9 cellular contexts compared by ENCODE assay signal in genomic region chr9:98944130-98945074, GRCh38. TPM values are rescaled to one million over a fixed set of nuclear protein-coding genes. Genes with fewer than 3 reads are reported as not detected.
DNase-seq lines count a peak whose midpoint lies in the region; ATAC-seq, FAIRE-seq and TF ChIP-seq lines count a peak whose summit lies in the region.
"Had no signal": no experiment of that assay in that cellular context is flagged by ENCODE, and none has a peak within 500 bp of the region (broad histone marks: within the 10 kb centered on the region; RNA-seq: fewer than 3 reads in every experiment).

No MANE protein-coding gene starts in this region.

- H3K9me3 ChIP-seq in kidney (ENCODE audit: control insufficient read depth in 1 of 2, low read length in 2 of 2): no peaks in the 10 kb centered on the region
- no peaks in the 10 kb centered on the region for H3K9me3 ChIP-seq in suprapubic skin

- H3K9me3 Mint-ChIP-seq in activated CD4-positive, alpha-beta T cell treated with anti-CD3 and anti-CD28 coated beads for 36 hours (ENCODE audit: low read depth): no peaks in the 10 kb centered on the region
- H3K9me3 Mint-ChIP-seq in activated naive CD8-positive, alpha-beta T cell treated with anti-CD3 and anti-CD28 coated beads, Interleukin-2, amount 50 U/mL, for 24 hours: no peaks in the 10 kb centered on the region

- no peak for TF ChIP-seq EP300 in suprapubic skin (IDR thresholded peaks at IDR 0.05)

- 16% methylated on average over 19 of the region's 49 CpGs for WGBS in suprapubic skin

- no peak for FAIRE-seq in kidney (lab: Jason Lieb, UNC)

- H3K4me3 ChIP-seq in kidney (ENCODE audit: low read length in 2 of 2) (peak overlapping the region; percentile 42 to 60), suprapubic skin (peak overlapping the region; percentile 53)

- peaks cover 6% of the 10 kb centered on the region for H3K4me1 Mint-ChIP-seq in activated CD4-positive, alpha-beta T cell treated with anti-CD3 and anti-CD28 coated beads for 36 hours
- peaks cover 8% of the 10 kb centered on the region for H3K4me1 Mint-ChIP-seq in activated naive CD8-positive, alpha-beta T cell treated with anti-CD3 and anti-CD28 coated beads, Interleukin-2, amount 50 U/mL, for 24 hours

- H3K36me3 Mint-ChIP-seq in activated CD4-positive, alpha-beta T cell treated with anti-CD3 and anti-CD28 coated beads for 36 hours (ENCODE audit: low read depth): no peaks in the 10 kb centered on the region
- H3K36me3 Mint-ChIP-seq in activated naive CD8-positive, alpha-beta T cell treated with anti-CD3 and anti-CD28 coated beads, Interleukin-2, amount 50 U/mL, for 24 hours (ENCODE audit: low read depth): no peaks in the 10 kb centered on the region

- no peak for ATAC-seq in activated CD4-positive, alpha-beta T cell treated with anti-CD3 and anti-CD28 coated beads for 36 hours
- ATAC-seq in activated naive CD8-positive, alpha-beta T cell treated with anti-CD3 and anti-CD28 coated beads, Interleukin-2, amount 50 U/mL, for 24 hours: no peak
- ATAC-seq in GM19324 (IDR thresholded peaks at IDR 0.05; ENCODE audit: low FRiP score, unreplicated experiment) (no peak), HG03039 (IDR thresholded peaks at IDR 0.05; ENCODE audit: unreplicated experiment) (no peak), GM19467 (IDR thresholded peaks at IDR 0.05; ENCODE audit: unreplicated experiment) (no peak)

- H3K9ac ChIP-seq in kidney (ENCODE audit: low read length in 2 of 2): no peak overlapping the region

- H3K36me3 ChIP-seq in kidney (ENCODE audit: control insufficient read depth in 1 of 2, insufficient read depth in 2 of 2, low read length in 2 of 2) (no peaks in the 10 kb centered on the region), suprapubic skin (no peaks in the 10 kb centered on the region)

- H3K27me3 ChIP-seq in suprapubic skin: peaks cover 47% of the 10 kb centered on the region

- peak overlapping the region; percentile 46 for H3K4me3 Mint-ChIP-seq in activated CD4-positive, alpha-beta T cell treated with anti-CD3 and anti-CD28 coated beads for 36 hours
- peak overlapping the region; percentile 54 for H3K4me3 Mint-ChIP-seq in activated naive CD8-positive, alpha-beta T cell treated with anti-CD3 and anti-CD28 coated beads, Interleukin-2, amount 50 U/mL, for 24 hours

- H3K27ac ChIP-seq in kidney (ENCODE audit: low read depth in 2 of 2, low read length in 2 of 2) (no peak overlapping the region), suprapubic skin (peak overlapping the region; percentile 63)
- H3K27ac ChIP-seq: VCaP had no signal

- TF ChIP-seq POLR2A in suprapubic skin (IDR thresholded peaks at IDR 0.05): no peak

- CTCF ChIA-PET in activated CD4-positive, alpha-beta T cell treated with anti-CD3 and anti-CD28 coated beads for 36 hours (lab: Charles Lee): interaction anchor here (0.6 to 0.9 kb wide), 2 partner anchors 30 to 671 kb away, joined by 3 read pairs; no protein-coding TSS in a partner anchor

- H3K4me1 ChIP-seq in kidney (ENCODE audit: control insufficient read depth in 1 of 2, insufficient read depth in 1 of 2, low read depth in 1 of 2, low read length in 2 of 2) (peaks cover 0 to 8% of the 10 kb centered on the region in 2 donors), suprapubic skin (peaks cover 18% of the 10 kb centered on the region)

- no peak overlapping the region for H3K27ac Mint-ChIP-seq in activated CD4-positive, alpha-beta T cell treated with anti-CD3 and anti-CD28 coated beads for 36 hours
- H3K27ac Mint-ChIP-seq in activated naive CD8-positive, alpha-beta T cell treated with anti-CD3 and anti-CD28 coated beads, Interleukin-2, amount 50 U/mL, for 24 hours: no peak overlapping the region

- peak; percentile 19 for DNase-seq in activated CD4-positive, alpha-beta T cell treated with anti-CD3 and anti-CD28 coated beads for 36 hours
- no peak for DNase-seq in activated CD4-positive, alpha-beta T cell treated with anti-CD3 and anti-CD28 coated beads, Interleukin-2, amount 50 U/mL, for 1 hour
- DNase-seq in activated naive CD8-positive, alpha-beta T cell treated with anti-CD3 and anti-CD28 coated beads, Interleukin-2, amount 50 U/mL, for 24 hours: no peak
- DNase-seq in kidney: peak; percentile 81
- DNase-seq in suprapubic skin (ENCODE audit: low spot score in 2 of 2): peak; percentile 65 to 79

- no peak for TF ChIP-seq CTCF in kidney (IDR thresholded peaks at IDR 0.05; ENCODE audit: borderline replicate concordance, extremely low read depth, insufficient read depth)
- TF ChIP-seq CTCF in suprapubic skin (IDR thresholded peaks at IDR 0.05): no peak

- peaks cover 53% of the 10 kb centered on the region for H3K27me3 Mint-ChIP-seq in activated CD4-positive, alpha-beta T cell treated with anti-CD3 and anti-CD28 coated beads for 36 hours
- H3K27me3 Mint-ChIP-seq in activated naive CD8-positive, alpha-beta T cell treated with anti-CD3 and anti-CD28 coated beads, Interleukin-2, amount 50 U/mL, for 24 hours: peaks cover 61% of the 10 kb centered on the region

- POLR2A ChIA-PET in activated CD4-positive, alpha-beta T cell treated with anti-CD3 and anti-CD28 coated beads for 36 hours (lab: Charles Lee): no interaction called here

- intact Hi-C loops in activated CD4-positive, alpha-beta T cell treated with anti-CD3 and anti-CD28 coated beads for 36 hours (cut with DNase I, micrococcal nuclease): no loop called here
- intact Hi-C loops in kidney (cut with DNase I): no loop called here

RNA-seq across cellular contexts. Expression of gene COL15A1, which starts 0.7 kb away (rescaled TPM):
- total RNA-seq in activated CD4-positive, alpha-beta T cell treated with anti-CD3 and anti-CD28 coated beads for 36 hours: not detected
- total RNA-seq in kidney: 42.0 TPM
- polyA plus RNA-seq in kidney (ENCODE audit: insufficient read depth, low read depth, low replicate concordance): 4.7 TPM
- 10 to 100 TPM in 2 of 4 donors, 1 to 10 TPM in 2; 8.0 to 15.0 (median 9.3) TPM for total RNA-seq in suprapubic skin

Comparison
In these comparisons a context has a peak if more than half of its experiments do, and no peak if none do; other contexts are left out.
1. DNase-seq: peak in activated CD4-positive, alpha-beta T cell treated with anti-CD3 and anti-CD28 coated beads for 36 hours (single experiment), kidney (single experiment) and suprapubic skin (2 of 2); none in activated CD4-positive, alpha-beta T cell treated with anti-CD3 and anti-CD28 coated beads, Interleukin-2, amount 50 U/mL, for 1 hour (single experiment) and activated naive CD8-positive, alpha-beta T cell treated with anti-CD3 and anti-CD28 coated beads, Interleukin-2, amount 50 U/mL, for 24 hours (single experiment).
2. RNA of gene COL15A1, which starts 0.7 kb away (total RNA-seq): 42.0 TPM in kidney (single experiment) and 8.0 to 15.0 TPM in suprapubic skin; not detected in activated CD4-positive, alpha-beta T cell treated with anti-CD3 and anti-CD28 coated beads for 36 hours; every median in the first group is over 4 times any median in the second.